In genomic region chr5:66595877-66596790, GRCh38 we compare ENCODE assay signal across 8 cellular contexts. TPM values are rescaled to one million over a fixed set of nuclear protein-coding genes. Genes with fewer than 3 reads are reported as not detected.
A peak's percentile ranks its signal among the peaks of the same experiment; 100 is the strongest.
DNase-seq lines count a peak whose midpoint lies in the region; ATAC-seq and TF ChIP-seq lines count a peak whose summit lies in the region.

Gene MAST4 (plus strand): TSS chr5:66596393. CDS start chr5:66596656, 263 bp downstream.

- H3K27ac ChIP-seq in skeletal muscle tissue (ENCODE audit: low read depth, low read length): no peak within 1 kb of the TSS

- no peaks in the 10 kb centered on the region for H3K36me3 ChIP-seq in skeletal muscle tissue (ENCODE audit: control insufficient read depth in 3 of 3, insufficient read depth in 3 of 3, low read length in 3 of 3)

- peak within 1 kb of the TSS in 2 of 3 donors; percentile 17 to 70 for H3K9ac ChIP-seq in skeletal muscle tissue (ENCODE audit: low read depth in 1 of 3, low read length in 3 of 3)

- no peak within 1 kb of the TSS for H3K27ac Mint-ChIP-seq in immature natural killer cell

- H3K4me1 ChIP-seq in skeletal muscle tissue (ENCODE audit: control insufficient read depth in 3 of 3, insufficient read depth in 3 of 3, low read length in 3 of 3): peaks cover 17 to 20% (median 18%) of the 10 kb centered on the region in 3 donors

- H3K27me3 ChIP-seq in skeletal muscle tissue (ENCODE audit: control insufficient read depth in 3 of 3, insufficient read depth in 3 of 3, low read length in 3 of 3): peaks cover 19 to 40% (median 28%) of the 10 kb centered on the region in 3 donors

- peak within 1 kb of the TSS; percentile 38 to 70 (median 60) for H3K4me3 Mint-ChIP-seq in immature natural killer cell

- H3K9me3 ChIP-seq in skeletal muscle tissue (ENCODE audit: control insufficient read depth in 3 of 3, low read length in 3 of 3): no peaks in the 10 kb centered on the region

- no peak for TF ChIP-seq CTCF in cardiac fibroblast (IDR thresholded peaks at IDR 0.05; ENCODE audit: low read depth, low read length)

- H3K4me3 ChIP-seq in cardiac fibroblast (replicated peaks in 1 of 2; ENCODE audit: low read depth in 2 of 2, low read length in 2 of 2) (peak within 1 kb of the TSS; percentile 61 to 62), skeletal muscle tissue (ENCODE audit: low read length in 3 of 3) (peak within 1 kb of the TSS; percentile 67 to 74 (median 73))

- H3K9me3 Mint-ChIP-seq in immature natural killer cell: peaks cover 0 to 3% (median 0%) of the 10 kb centered on the region in 6 donors

- DNase-seq in 8988T (peak; percentile 95), NCI-H1930 (lab: John Stamatoyannopoulos, UW) (peak; percentile 60 to 76), UCSD-AML1 (lab: John Stamatoyannopoulos, UW; ENCODE audit: unreplicated experiment) (peak; percentile 56), cardiac fibroblast (ENCODE audit: low read depth in 2 of 2) (peak; percentile 89 to 93), immature natural killer cell (peak in 1 of 3 donors; percentile 13)

- H3K36me3 Mint-ChIP-seq in immature natural killer cell: no peaks in the 10 kb centered on the region

- peaks cover 6 to 10% of the 10 kb centered on the region in 2 donors for H3K4me1 Mint-ChIP-seq in immature natural killer cell

- H3K27me3 Mint-ChIP-seq in immature natural killer cell (ENCODE audit: low read depth in 3 of 3): peaks cover 4 to 27% (median 23%) of the 10 kb centered on the region in 3 donors

- ATAC-seq in GM18517 (IDR thresholded peaks at IDR 0.05; ENCODE audit: unreplicated experiment) (peak; percentile 92), HG03039 (IDR thresholded peaks at IDR 0.05; ENCODE audit: unreplicated experiment) (peak; percentile 97)

RNA-seq across cellular contexts. Expression of gene MAST4, which starts in this region (rescaled TPM):
- 1 to 10 TPM in 2 of 3 donors, under 1 TPM in 1; 0.51 to 2.8 (median 1.1) TPM for polyA plus RNA-seq in immature natural killer cell
- 10.4 TPM for total RNA-seq in skeletal muscle tissue
